ENCODE assay signal across 1 cellular context in the genomic region with DNA sequence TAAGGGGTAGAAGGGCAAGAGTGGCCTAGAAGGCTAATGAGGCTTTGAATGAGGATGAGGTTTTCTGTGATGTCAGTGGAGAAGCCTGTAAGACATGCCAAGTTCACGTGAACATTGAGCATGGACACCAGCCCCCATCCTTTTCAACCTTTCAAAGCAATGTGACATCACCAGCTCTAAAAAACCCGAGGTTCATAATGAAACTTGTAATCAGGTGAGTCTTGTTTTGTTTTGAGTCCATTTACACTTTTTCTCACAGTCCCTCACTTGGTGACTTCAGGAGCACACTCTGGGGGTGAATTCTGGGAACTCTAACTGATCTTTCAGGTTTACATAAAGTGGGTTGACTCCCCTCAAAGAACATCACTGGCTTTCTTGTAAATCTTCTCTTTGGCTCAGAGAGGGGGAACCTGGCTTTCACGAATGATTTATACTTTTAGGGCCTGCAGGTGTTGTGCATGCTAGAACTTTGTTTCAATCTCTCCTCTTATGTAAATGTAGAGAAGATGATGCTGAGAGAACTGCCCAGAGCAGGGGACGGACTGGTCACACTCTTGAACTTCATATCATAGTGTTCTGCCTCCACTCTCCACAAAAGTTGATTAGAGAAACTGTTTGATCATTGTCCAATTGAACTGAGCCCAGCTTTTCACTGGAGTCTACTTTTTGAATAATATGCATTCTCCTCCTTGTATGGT.
TF ChIP-seq lines count a peak whose summit lies in the region.

No MANE protein-coding gene starts in this region.

TF ChIP-seq in GM12878, 131 proteins besides CTCF, POLR2A, EP300 and RAD21 (continued from another document and continues in another):
- TF ChIP-seq, protein P1, sequence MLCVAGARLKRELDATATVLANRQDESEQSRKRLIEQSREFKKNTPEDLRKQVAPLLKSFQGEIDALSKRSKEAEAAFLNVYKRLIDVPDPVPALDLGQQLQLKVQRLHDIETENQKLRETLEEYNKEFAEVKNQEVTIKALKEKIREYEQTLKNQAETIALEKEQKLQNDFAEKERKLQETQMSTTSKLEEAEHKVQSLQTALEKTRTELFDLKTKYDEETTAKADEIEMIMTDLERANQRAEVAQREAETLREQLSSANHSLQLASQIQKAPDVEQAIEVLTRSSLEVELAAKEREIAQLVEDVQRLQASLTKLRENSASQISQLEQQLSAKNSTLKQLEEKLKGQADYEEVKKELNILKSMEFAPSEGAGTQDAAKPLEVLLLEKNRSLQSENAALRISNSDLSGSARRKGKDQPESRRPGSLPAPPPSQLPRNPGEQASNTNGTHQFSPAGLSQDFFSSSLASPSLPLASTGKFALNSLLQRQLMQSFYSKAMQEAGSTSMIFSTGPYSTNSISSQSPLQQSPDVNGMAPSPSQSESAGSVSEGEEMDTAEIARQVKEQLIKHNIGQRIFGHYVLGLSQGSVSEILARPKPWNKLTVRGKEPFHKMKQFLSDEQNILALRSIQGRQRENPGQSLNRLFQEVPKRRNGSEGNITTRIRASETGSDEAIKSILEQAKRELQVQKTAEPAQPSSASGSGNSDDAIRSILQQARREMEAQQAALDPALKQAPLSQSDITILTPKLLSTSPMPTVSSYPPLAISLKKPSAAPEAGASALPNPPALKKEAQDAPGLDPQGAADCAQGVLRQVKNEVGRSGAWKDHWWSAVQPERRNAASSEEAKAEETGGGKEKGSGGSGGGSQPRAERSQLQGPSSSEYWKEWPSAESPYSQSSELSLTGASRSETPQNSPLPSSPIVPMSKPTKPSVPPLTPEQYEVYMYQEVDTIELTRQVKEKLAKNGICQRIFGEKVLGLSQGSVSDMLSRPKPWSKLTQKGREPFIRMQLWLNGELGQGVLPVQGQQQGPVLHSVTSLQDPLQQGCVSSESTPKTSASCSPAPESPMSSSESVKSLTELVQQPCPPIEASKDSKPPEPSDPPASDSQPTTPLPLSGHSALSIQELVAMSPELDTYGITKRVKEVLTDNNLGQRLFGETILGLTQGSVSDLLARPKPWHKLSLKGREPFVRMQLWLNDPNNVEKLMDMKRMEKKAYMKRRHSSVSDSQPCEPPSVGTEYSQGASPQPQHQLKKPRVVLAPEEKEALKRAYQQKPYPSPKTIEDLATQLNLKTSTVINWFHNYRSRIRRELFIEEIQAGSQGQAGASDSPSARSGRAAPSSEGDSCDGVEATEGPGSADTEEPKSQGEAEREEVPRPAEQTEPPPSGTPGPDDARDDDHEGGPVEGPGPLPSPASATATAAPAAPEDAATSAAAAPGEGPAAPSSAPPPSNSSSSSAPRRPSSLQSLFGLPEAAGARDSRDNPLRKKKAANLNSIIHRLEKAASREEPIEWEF (IDR thresholded peaks at IDR 0.05; ENCODE audit: insufficient replicate concordance, low read depth, low read length): no peak
- TF ChIP-seq BHLHE40 (IDR thresholded peaks at IDR 0.05; ENCODE audit: borderline replicate concordance in 1 of 2, low read depth in 2 of 2, low read length in 1 of 2) (peak; percentile 88 to 89), TCF7 (IDR thresholded peaks at IDR 0.05; ENCODE audit: borderline replicate concordance) (no peak), ZZZ3 (IDR thresholded peaks at IDR 0.05; ENCODE audit: control insufficient read depth, insufficient read length, low read depth) (no peak), ESRRA (IDR thresholded peaks at IDR 0.05; ENCODE audit: low read length) (no peak), RB1 (IDR thresholded peaks at IDR 0.05; ENCODE audit: borderline replicate concordance) (no peak), RCOR1 (conservative IDR thresholded peaks at IDR 0.05; ENCODE audit: low read depth, low read length) (no peak), ATF7 (IDR thresholded peaks at IDR 0.05; ENCODE audit: low read depth) (peak; percentile 98), SMC3 (IDR thresholded peaks at IDR 0.05; ENCODE audit: borderline replicate concordance, low read length) (no peak), HDGF (IDR thresholded peaks at IDR 0.05) (no peak), STAT1 (conservative IDR thresholded peaks at IDR 0.05) (no peak), GABPA (IDR thresholded peaks at IDR 0.05; ENCODE audit: low read depth) (peak; percentile 43; the same call in 1 of the 2 replicates), MYC (IDR thresholded peaks at IDR 0.05; ENCODE audit: insufficient read depth, insufficient read length, insufficient replicate concordance, low read length, severe bottlenecking) (no peak), BRCA1 (IDR thresholded peaks at IDR 0.05; ENCODE audit: low read depth, low read length) (no peak), SPI1 (IDR thresholded peaks at IDR 0.05; ENCODE audit: borderline replicate concordance, insufficient read depth, low read depth, low read length) (no peak), FOXM1 (IDR thresholded peaks at IDR 0.05; ENCODE audit: low read depth, low read length) (peak; percentile 73; the same call in 1 of the 2 replicates), CHD1 (IDR thresholded peaks at IDR 0.05; ENCODE audit: low read depth, low read length) (no peak), EED (IDR thresholded peaks at IDR 0.05; ENCODE audit: low read depth) (peak; percentile 21; the same call in 1 of the 2 replicates), IKZF2 (IDR thresholded peaks at IDR 0.05) (peak; percentile 33 to 62; a peak in 1 of 4 replicates), WRNIP1 (IDR thresholded peaks at IDR 0.05; ENCODE audit: borderline replicate concordance, low read depth, low read length) (no peak), NFIC (IDR thresholded peaks at IDR 0.05; ENCODE audit: low read depth, low read length) (peak; percentile 81), MEF2B (IDR thresholded peaks at IDR 0.05; ENCODE audit: partially characterized antibody, poor library complexity, severe bottlenecking) (peak; percentile 16), MTA2 (IDR thresholded peaks at IDR 0.05; ENCODE audit: low read depth) (peak; percentile 73; the same call in 1 of the 2 replicates), FOXK2 (IDR thresholded peaks at IDR 0.05) (no peak), EGR1 (IDR thresholded peaks at IDR 0.05; ENCODE audit: borderline replicate concordance in 1 of 2, low read depth in 2 of 2, low read length in 2 of 2) (no peak), CREM (IDR thresholded peaks at IDR 0.05; ENCODE audit: low read depth) (peak; percentile 79), NFYA (IDR thresholded peaks at IDR 0.05; ENCODE audit: borderline replicate concordance, low read depth, low read length) (no peak), RUNX3 (IDR thresholded peaks at IDR 0.05; ENCODE audit: low read length) (peak; percentile 50; the same call in 1 of the 2 replicates), LARP7 (IDR thresholded peaks at IDR 0.05) (no peak), HDAC6 (IDR thresholded peaks at IDR 0.05; ENCODE audit: unreplicated experiment) (no peak)
- TF ChIP-seq, protein P2, sequence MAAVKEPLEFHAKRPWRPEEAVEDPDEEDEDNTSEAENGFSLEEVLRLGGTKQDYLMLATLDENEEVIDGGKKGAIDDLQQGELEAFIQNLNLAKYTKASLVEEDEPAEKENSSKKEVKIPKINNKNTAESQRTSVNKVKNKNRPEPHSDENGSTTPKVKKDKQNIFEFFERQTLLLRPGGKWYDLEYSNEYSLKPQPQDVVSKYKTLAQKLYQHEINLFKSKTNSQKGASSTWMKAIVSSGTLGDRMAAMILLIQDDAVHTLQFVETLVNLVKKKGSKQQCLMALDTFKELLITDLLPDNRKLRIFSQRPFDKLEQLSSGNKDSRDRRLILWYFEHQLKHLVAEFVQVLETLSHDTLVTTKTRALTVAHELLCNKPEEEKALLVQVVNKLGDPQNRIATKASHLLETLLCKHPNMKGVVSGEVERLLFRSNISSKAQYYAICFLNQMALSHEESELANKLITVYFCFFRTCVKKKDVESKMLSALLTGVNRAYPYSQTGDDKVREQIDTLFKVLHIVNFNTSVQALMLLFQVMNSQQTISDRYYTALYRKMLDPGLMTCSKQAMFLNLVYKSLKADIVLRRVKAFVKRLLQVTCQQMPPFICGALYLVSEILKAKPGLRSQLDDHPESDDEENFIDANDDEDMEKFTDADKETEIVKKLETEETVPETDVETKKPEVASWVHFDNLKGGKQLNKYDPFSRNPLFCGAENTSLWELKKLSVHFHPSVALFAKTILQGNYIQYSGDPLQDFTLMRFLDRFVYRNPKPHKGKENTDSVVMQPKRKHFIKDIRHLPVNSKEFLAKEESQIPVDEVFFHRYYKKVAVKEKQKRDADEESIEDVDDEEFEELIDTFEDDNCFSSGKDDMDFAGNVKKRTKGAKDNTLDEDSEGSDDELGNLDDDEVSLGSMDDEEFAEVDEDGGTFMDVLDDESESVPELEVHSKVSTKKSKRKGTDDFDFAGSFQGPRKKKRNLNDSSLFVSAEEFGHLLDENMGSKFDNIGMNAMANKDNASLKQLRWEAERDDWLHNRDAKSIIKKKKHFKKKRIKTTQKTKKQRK (IDR thresholded peaks at IDR 0.05; ENCODE audit: low read depth, low read length): no peak
- TF ChIP-seq, protein P3, sequence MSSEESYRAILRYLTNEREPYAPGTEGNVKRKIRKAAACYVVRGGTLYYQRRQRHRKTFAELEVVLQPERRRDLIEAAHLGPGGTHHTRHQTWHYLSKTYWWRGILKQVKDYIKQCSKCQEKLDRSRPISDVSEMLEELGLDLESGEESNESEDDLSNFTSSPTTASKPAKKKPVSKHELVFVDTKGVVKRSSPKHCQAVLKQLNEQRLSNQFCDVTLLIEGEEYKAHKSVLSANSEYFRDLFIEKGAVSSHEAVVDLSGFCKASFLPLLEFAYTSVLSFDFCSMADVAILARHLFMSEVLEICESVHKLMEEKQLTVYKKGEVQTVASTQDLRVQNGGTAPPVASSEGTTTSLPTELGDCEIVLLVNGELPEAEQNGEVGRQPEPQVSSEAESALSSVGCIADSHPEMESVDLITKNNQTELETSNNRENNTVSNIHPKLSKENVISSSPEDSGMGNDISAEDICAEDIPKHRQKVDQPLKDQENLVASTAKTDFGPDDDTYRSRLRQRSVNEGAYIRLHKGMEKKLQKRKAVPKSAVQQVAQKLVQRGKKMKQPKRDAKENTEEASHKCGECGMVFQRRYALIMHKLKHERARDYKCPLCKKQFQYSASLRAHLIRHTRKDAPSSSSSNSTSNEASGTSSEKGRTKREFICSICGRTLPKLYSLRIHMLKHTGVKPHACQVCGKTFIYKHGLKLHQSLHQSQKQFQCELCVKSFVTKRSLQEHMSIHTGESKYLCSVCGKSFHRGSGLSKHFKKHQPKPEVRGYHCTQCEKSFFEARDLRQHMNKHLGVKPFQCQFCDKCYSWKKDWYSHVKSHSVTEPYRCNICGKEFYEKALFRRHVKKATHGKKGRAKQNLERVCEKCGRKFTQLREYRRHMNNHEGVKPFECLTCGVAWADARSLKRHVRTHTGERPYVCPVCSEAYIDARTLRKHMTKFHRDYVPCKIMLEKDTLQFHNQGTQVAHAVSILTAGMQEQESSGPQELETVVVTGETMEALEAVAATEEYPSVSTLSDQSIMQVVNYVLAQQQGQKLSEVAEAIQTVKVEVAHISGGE (CRISPR knock-in tag; IDR thresholded peaks at IDR 0.05): no peak
- TF ChIP-seq, protein P4, sequence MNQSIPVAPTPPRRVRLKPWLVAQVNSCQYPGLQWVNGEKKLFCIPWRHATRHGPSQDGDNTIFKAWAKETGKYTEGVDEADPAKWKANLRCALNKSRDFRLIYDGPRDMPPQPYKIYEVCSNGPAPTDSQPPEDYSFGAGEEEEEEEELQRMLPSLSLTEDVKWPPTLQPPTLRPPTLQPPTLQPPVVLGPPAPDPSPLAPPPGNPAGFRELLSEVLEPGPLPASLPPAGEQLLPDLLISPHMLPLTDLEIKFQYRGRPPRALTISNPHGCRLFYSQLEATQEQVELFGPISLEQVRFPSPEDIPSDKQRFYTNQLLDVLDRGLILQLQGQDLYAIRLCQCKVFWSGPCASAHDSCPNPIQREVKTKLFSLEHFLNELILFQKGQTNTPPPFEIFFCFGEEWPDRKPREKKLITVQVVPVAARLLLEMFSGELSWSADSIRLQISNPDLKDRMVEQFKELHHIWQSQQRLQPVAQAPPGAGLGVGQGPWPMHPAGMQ (IDR thresholded peaks at IDR 0.05; ENCODE audit: borderline replicate concordance): no peak
- TF ChIP-seq, protein P5, sequence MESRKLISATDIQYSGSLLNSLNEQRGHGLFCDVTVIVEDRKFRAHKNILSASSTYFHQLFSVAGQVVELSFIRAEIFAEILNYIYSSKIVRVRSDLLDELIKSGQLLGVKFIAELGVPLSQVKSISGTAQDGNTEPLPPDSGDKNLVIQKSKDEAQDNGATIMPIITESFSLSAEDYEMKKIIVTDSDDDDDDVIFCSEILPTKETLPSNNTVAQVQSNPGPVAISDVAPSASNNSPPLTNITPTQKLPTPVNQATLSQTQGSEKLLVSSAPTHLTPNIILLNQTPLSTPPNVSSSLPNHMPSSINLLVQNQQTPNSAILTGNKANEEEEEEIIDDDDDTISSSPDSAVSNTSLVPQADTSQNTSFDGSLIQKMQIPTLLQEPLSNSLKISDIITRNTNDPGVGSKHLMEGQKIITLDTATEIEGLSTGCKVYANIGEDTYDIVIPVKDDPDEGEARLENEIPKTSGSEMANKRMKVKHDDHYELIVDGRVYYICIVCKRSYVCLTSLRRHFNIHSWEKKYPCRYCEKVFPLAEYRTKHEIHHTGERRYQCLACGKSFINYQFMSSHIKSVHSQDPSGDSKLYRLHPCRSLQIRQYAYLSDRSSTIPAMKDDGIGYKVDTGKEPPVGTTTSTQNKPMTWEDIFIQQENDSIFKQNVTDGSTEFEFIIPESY (IDR thresholded peaks at IDR 0.05): no peak
- TF ChIP-seq, protein P6, sequence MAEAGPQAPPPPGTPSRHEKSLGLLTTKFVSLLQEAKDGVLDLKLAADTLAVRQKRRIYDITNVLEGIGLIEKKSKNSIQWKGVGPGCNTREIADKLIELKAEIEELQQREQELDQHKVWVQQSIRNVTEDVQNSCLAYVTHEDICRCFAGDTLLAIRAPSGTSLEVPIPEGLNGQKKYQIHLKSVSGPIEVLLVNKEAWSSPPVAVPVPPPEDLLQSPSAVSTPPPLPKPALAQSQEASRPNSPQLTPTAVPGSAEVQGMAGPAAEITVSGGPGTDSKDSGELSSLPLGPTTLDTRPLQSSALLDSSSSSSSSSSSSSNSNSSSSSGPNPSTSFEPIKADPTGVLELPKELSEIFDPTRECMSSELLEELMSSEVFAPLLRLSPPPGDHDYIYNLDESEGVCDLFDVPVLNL (IDR thresholded peaks at IDR 0.05; ENCODE audit: low read depth, low read length): no peak
- TF ChIP-seq, protein P7, sequence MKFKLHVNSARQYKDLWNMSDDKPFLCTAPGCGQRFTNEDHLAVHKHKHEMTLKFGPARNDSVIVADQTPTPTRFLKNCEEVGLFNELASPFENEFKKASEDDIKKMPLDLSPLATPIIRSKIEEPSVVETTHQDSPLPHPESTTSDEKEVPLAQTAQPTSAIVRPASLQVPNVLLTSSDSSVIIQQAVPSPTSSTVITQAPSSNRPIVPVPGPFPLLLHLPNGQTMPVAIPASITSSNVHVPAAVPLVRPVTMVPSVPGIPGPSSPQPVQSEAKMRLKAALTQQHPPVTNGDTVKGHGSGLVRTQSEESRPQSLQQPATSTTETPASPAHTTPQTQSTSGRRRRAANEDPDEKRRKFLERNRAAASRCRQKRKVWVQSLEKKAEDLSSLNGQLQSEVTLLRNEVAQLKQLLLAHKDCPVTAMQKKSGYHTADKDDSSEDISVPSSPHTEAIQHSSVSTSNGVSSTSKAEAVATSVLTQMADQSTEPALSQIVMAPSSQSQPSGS (IDR thresholded peaks at IDR 0.05; ENCODE audit: low read length): peak; percentile 95
- TF ChIP-seq, protein P8, sequence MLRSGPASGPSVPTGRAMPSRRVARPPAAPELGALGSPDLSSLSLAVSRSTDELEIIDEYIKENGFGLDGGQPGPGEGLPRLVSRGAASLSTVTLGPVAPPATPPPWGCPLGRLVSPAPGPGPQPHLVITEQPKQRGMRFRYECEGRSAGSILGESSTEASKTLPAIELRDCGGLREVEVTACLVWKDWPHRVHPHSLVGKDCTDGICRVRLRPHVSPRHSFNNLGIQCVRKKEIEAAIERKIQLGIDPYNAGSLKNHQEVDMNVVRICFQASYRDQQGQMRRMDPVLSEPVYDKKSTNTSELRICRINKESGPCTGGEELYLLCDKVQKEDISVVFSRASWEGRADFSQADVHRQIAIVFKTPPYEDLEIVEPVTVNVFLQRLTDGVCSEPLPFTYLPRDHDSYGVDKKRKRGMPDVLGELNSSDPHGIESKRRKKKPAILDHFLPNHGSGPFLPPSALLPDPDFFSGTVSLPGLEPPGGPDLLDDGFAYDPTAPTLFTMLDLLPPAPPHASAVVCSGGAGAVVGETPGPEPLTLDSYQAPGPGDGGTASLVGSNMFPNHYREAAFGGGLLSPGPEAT (IDR thresholded peaks at IDR 0.05; ENCODE audit: low read depth): peak; percentile 20; the same call in 1 of the 2 replicates
